ENCODE assay signal across 1 cellular context in the genomic region with DNA sequence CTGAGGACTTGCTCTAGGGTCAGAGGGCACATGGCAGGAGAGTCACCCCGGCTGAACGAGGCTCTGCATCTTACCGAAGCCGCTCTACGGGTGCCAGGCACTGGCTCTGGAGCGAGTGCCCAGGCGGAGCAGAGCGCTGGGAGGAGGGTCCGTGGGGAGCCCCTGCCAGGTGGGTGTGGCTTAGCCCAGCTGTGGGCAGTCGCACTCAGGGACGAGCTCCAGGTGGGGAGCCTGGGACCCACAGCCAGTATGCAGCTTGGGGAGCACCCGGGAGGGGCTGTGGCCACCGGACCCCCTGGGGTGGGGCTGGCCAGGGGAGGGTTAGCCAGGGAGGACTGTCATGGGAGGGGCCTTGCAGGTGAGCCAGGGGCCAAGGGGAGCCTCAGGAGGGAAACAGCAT.
TF ChIP-seq lines count a peak whose summit lies in the region.

No MANE protein-coding gene starts in this region.

TF ChIP-seq in GM23338, 12 proteins besides CTCF, POLR2A, EP300 and RAD21:
- TF ChIP-seq POLR2AphosphoS5 (IDR thresholded peaks at IDR 0.05; ENCODE audit: low read depth) (no peak), ETS1 (IDR thresholded peaks at IDR 0.05) (no peak), NANOG (IDR thresholded peaks at IDR 0.05; ENCODE audit: borderline replicate concordance) (no peak), ZNF462 (CRISPR knock-in tag; IDR thresholded peaks at IDR 0.05) (no peak), STAT1 (IDR thresholded peaks at IDR 0.05; ENCODE audit: unreplicated experiment) (no peak), ZNF114 (CRISPR knock-in tag; IDR thresholded peaks at IDR 0.05) (no peak), JUNB (IDR thresholded peaks at IDR 0.05; ENCODE audit: unreplicated experiment) (no peak), CREB1 (CRISPR knock-in tag; IDR thresholded peaks at IDR 0.05; ENCODE audit: low read depth) (no peak), EZH2 (IDR thresholded peaks at IDR 0.05; ENCODE audit: low read depth, unreplicated experiment) (no peak), ZNF331 (CRISPR knock-in tag; IDR thresholded peaks at IDR 0.05; ENCODE audit: low read depth) (no peak), EZH2phosphoT487 (IDR thresholded peaks at IDR 0.05; ENCODE audit: unreplicated experiment) (no peak), REST (IDR thresholded peaks at IDR 0.05; ENCODE audit: unreplicated experiment) (no peak)
